Comparison of ENCODE assay signal across 23 cellular contexts in the genomic region with DNA sequence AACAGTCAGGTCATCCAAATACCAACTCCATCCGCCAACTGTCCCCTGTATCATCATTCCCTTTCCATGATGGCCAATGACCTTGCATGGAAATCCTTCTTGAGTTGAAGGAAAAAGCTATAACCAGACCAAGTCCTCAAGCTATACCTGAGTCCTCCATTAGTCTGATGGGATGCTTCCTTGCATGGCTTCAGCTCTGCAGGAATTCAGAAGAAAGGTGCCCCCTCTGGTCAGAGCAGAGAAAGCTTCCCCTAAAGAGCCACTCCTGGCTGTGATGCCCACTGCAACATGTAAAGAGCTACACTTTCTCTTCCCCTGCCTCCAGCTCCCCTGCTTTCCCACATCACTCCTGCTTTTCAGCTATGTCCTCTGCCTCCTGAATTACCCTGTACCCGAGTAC. TPM values are rescaled to one million over a fixed set of nuclear protein-coding genes. Genes with fewer than 3 reads are reported as not detected.
DNase-seq lines count a peak whose midpoint lies in the region; ATAC-seq, FAIRE-seq and TF ChIP-seq lines count a peak whose summit lies in the region.
"Had no signal": no experiment of that assay in that cellular context is flagged by ENCODE, and none has a peak within 500 bp of the region (broad histone marks: within the 10 kb centered on the region; RNA-seq: fewer than 3 reads in every experiment).

No MANE protein-coding gene starts in this region.

- H2BK12ac ChIP-seq in H1 (ENCODE audit: low read depth, low read length) = no peak overlapping the region

- no peak for TF ChIP-seq EP300 in H1 (IDR thresholded peaks at IDR 0.05; ENCODE audit: borderline replicate concordance in 1 of 2, low read depth in 2 of 2, low read length in 2 of 2)

- H3K18ac ChIP-seq in H1 (ENCODE audit: extremely low read depth, low read length) = no peak overlapping the region

- peak overlapping the region in 1 of 2 experiments; percentile 12; a peak in 2 of 4 replicates for H3K4me2 ChIP-seq in H1 (ENCODE audit: insufficient read depth in 1 of 2, low read depth in 2 of 2, low read length in 2 of 2)

- TF ChIP-seq CTCF in left ventricle myocardium inferior (IDR thresholded peaks at IDR 0.05; ENCODE audit: borderline replicate concordance) = no peak
- TF ChIP-seq CTCF in NB4 (IDR thresholded peaks at IDR 0.05; ENCODE audit: low read depth, low read length) = peak; percentile 16
- peak; percentile 41 to 65 (median 64) for TF ChIP-seq CTCF in H1 (IDR thresholded peaks at IDR 0.05; ENCODE audit: control extremely low read depth in 1 of 3, insufficient read depth in 1 of 3, low read depth in 1 of 3, low read length in 3 of 3)

- no peaks in the 10 kb centered on the region for H3K4me1 ChIP-seq in left ventricle myocardium inferior
- H3K4me1 ChIP-seq in H1 (replicated peaks in 1 of 4; ENCODE audit: control insufficient read depth in 3 of 4, insufficient read depth in 4 of 4, low read length in 3 of 4) = peaks cover 6 to 18% (median 15%) of the 10 kb centered on the region in 4 experiments
- H3K4me1 ChIP-seq: Caco-2, right atrium auricular region, transverse colon had no signal

- H2BK15ac ChIP-seq in H1 (ENCODE audit: low read length) = no peak overlapping the region

- H2BK120ac ChIP-seq in H1 (replicated peaks; ENCODE audit: low read depth, low read length) = no peak overlapping the region

- H3K14ac ChIP-seq in H1 (ENCODE audit: insufficient read length) = no peak overlapping the region

- no peak overlapping the region for H3K4ac ChIP-seq in H1 (replicated peaks; ENCODE audit: insufficient read length, low read depth, low read length)

- H3K4me3 ChIP-seq in left ventricle myocardium inferior (no peak overlapping the region), NB4 (ENCODE audit: low read depth, low read length) (no peak overlapping the region), H1 (ENCODE audit: extremely low read depth in 1 of 4, insufficient read depth in 2 of 4, low read depth in 3 of 4, low read length in 4 of 4) (no peak overlapping the region)
- H3K4me3 ChIP-seq: GM12878, right atrium auricular region, spleen, transverse colon had no signal

- no peaks in the 10 kb centered on the region for H3K79me2 ChIP-seq in H1 (ENCODE audit: control insufficient read depth in 1 of 2, insufficient read depth in 2 of 2, low read length in 2 of 2)

- peak in 1 of 2 experiments; percentile 44; a peak in 1 of 4 replicates for TF ChIP-seq RAD21 in H1 (IDR thresholded peaks at IDR 0.05 in 1 of 2, conservative IDR thresholded peaks at IDR 0.05 in 1 of 2; ENCODE audit: low read depth in 2 of 2, low read length in 2 of 2)

- H3K56ac ChIP-seq in H1 (replicated peaks; ENCODE audit: insufficient read length, low read depth, low read length) = no peak overlapping the region

- no peak overlapping the region for H2AFZ ChIP-seq in H1 (ENCODE audit: low read length)

- no peak overlapping the region for H3K9ac ChIP-seq in H1 (replicated peaks in 1 of 4; ENCODE audit: extremely low read depth in 1 of 4, low read depth in 3 of 4, low read length in 3 of 4)

- no peaks in the 10 kb centered on the region for H3K79me1 ChIP-seq in H1 (ENCODE audit: low read depth, low read length)

- H4K5ac ChIP-seq in H1 (ENCODE audit: insufficient read length, low read depth, low read length) = no peak overlapping the region

- no peak overlapping the region for H4K91ac ChIP-seq in H1 (replicated peaks; ENCODE audit: insufficient read length, low read length)

- no peak overlapping the region for H2BK5ac ChIP-seq in H1 (ENCODE audit: low read depth, low read length)

- TF ChIP-seq POLR2A in NB4 (IDR thresholded peaks at IDR 0.05; ENCODE audit: extremely low read depth, insufficient read length) (no peak), H1 (IDR thresholded peaks at IDR 0.05; ENCODE audit: control extremely low read depth in 1 of 2, low read depth in 2 of 2, low read length in 2 of 2) (no peak)

- no peaks in the 10 kb centered on the region for H3K36me3 ChIP-seq in left ventricle myocardium inferior
- H3K36me3 ChIP-seq in H1 (ENCODE audit: control insufficient read depth in 2 of 4, insufficient read depth in 4 of 4, low read length in 3 of 4) = no peaks in the 10 kb centered on the region
- H3K36me3 ChIP-seq: right atrium auricular region, spleen, transverse colon had no signal

- no peak overlapping the region for H4K8ac ChIP-seq in H1 (ENCODE audit: extremely low read depth, insufficient read depth, low read length)

- peaks cover 6% of the 10 kb centered on the region; the same call in 1 of the 2 replicates for H3K23me2 ChIP-seq in H1 (ENCODE audit: low read depth, low read length)

- CTCF ChIA-PET in H1 (lab: Charles Lee; ENCODE audit: partially characterized antibody) = interaction anchor here (0.7 to 7.0 kb wide), 23 partner anchors 9 to 133 kb away, joined by 3 to 66 read pairs (median 5); a partner anchor contains a TSS

- H3K9me3 ChIP-seq in left ventricle myocardium inferior (replicated peaks) = no peaks in the 10 kb centered on the region
- H3K9me3 ChIP-seq in H1 (ENCODE audit: insufficient read depth in 2 of 2, low read depth in 1 of 2, low read length in 1 of 2) = no peaks in the 10 kb centered on the region
- H3K9me3 ChIP-seq: right atrium auricular region, spleen, transverse colon had no signal

- intact Hi-C loops in cardiac septum (cut with DNase I) = no loop called here
- intact Hi-C loops in left ventricle myocardium inferior (cut with micrococcal nuclease) = no loop called here

- no peak overlapping the region for H2AK5ac ChIP-seq in H1 (ENCODE audit: low read depth, low read length)

- WGBS in H1 (ENCODE audit: extremely low coverage in 1 of 2, insufficient coverage in 1 of 2, insufficient read length in 1 of 2, insufficient replicate concordance in 2 of 2, low coverage in 1 of 2, low lambda C conversion rate in 2 of 2, missing lambda C conversion rate in 1 of 2), 2 experiments = 67% methylated on average over 2 of the region's 2 CpGs; no CpG with 5 or more reads in 1 of the 2 experiments

- DNase-seq in cardiac septum (ENCODE audit: low spot score) (peak; percentile 17), left ventricle myocardium inferior (no peak), NB4 (ENCODE audit: low read depth) (no peak), H1 (ENCODE audit: low read depth in 1 of 2, low spot score in 2 of 2) (peak in 1 of 2 experiments; percentile 51), globus pallidus (ENCODE audit: low spot score) (no peak)
- DNase-seq: activated B cell treated with CpG ODN at 0.5 μM for 24 hours; activated naive CD4-positive, alpha-beta T cell treated with Interleukin-2 at 50 U/mL for 16 hours; Caco-2; effector CD4-positive, alpha-beta T cell; glutamatergic neuron; left cardiac atrium; mammary epithelial cell; NCI-H1092; NCI-H187; spleen; stimulated activated CD4-positive, alpha-beta T cell treated with anti-CD3 and anti-CD28 coated beads, Interleukin-2, amount 100 ng/mL, for 48 hours; transverse colon had no signal

- no peak overlapping the region for H3K23ac ChIP-seq in H1 (ENCODE audit: insufficient read length)

- H3K27ac ChIP-seq in left ventricle myocardium inferior (replicated peaks) (no peak overlapping the region), H1 (ENCODE audit: low read depth, low read length) (no peak overlapping the region)
- H3K27ac ChIP-seq: C4-2B, epithelial cell of prostate, right atrium auricular region, spleen, transverse colon had no signal

- ATAC-seq in HG02588 (IDR thresholded peaks at IDR 0.05; ENCODE audit: unreplicated experiment) (no peak), HG03342 (IDR thresholded peaks at IDR 0.05; ENCODE audit: unreplicated experiment) (no peak)

- peak; percentile 84 for FAIRE-seq in H1 (lab: Jason Lieb, UNC)
- FAIRE-seq: GM12878 had no signal

- H2BK20ac ChIP-seq in H1 (ENCODE audit: low read length) = no peak overlapping the region

- POLR2A ChIA-PET in H1 (lab: Charles Lee; ENCODE audit: partially characterized antibody) = interaction anchor here (0.8 to 2.2 kb wide), 8 partner anchors 12 to 239 kb away, joined by 3 to 8 read pairs (median 4); a partner anchor contains a TSS

- peaks cover 43% of the 10 kb centered on the region for H3K27me3 ChIP-seq in left ventricle myocardium inferior (ENCODE audit: low read depth)
- peaks cover 0 to 9% (median 8%) of the 10 kb centered on the region in 4 experiments; a peak in 4 of 7 replicates for H3K27me3 ChIP-seq in H1 (replicated peaks in 1 of 4; ENCODE audit: control insufficient read depth in 3 of 4, extremely low read depth in 1 of 4, insufficient read depth in 3 of 4, low read length in 3 of 4)
- H3K27me3 ChIP-seq: right atrium auricular region had no signal

- no peaks in the 10 kb centered on the region for H4K20me1 ChIP-seq in H1 (replicated peaks in 1 of 2; ENCODE audit: control insufficient read depth in 1 of 2, insufficient read depth in 2 of 2, low read length in 2 of 2)

TF ChIP-seq in H1, 55 proteins besides CTCF, POLR2A, EP300 and RAD21:
- peak; percentile 59; the same call in 1 of the 2 replicates for TF ChIP-seq TEAD4 (IDR thresholded peaks at IDR 0.05; ENCODE audit: low read depth, low read length)
- TF ChIP-seq, protein P1, sequence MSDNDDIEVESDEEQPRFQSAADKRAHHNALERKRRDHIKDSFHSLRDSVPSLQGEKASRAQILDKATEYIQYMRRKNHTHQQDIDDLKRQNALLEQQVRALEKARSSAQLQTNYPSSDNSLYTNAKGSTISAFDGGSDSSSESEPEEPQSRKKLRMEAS (IDR thresholded peaks at IDR 0.05) = no peak
TF ChIP-seq in H1: peak in this region for 1.

RNA-seq across cellular contexts. Expression of a gene that starts 43.1 kb away (rescaled TPM):
- total RNA-seq in cardiac septum (36.5 TPM), left ventricle myocardium inferior (57.0 TPM)
- 227 and 243 TPM in 2 replicates for total RNA-seq in H1 (2021; fragmentation: NEBNext Ultra II Directional; extraction: Animal tissue kit (Norgen Biotek cat#: 25700))
- polyA plus RNA-seq in H1 (2011; rRNA removed) = 72.6 and 82.0 TPM in 2 replicates
- polyA plus RNA-seq in H1 (2011; cell fraction: cytosol; rRNA removed) = 106 TPM
- 112 TPM for polyA plus RNA-seq in H1 (2011; cell fraction: nucleus; rRNA removed)
- polyA plus RNA-seq in H1 (2012, experiment 1 of 2) = 158 to 191 TPM (median 164 TPM) in 4 replicates
- polyA plus RNA-seq in H1 (2012, experiment 2 of 2) = 169 TPM
- polyA plus RNA-seq in H1 (2013, experiment 1 of 2) = 116 TPM
- 114 TPM for polyA plus RNA-seq in H1 (2013, experiment 2 of 2)
- polyA minus RNA-seq in H1 (2011; rRNA and poly(A)+ RNA removed) = 119 and 142 TPM in 2 replicates
- polyA minus RNA-seq in H1 (2011; cell fraction: cytosol; rRNA and poly(A)+ RNA removed) = 99.8 TPM
- 91.1 TPM for polyA minus RNA-seq in H1 (2011; cell fraction: nucleus; rRNA and poly(A)+ RNA removed)
